In the genomic region with DNA sequence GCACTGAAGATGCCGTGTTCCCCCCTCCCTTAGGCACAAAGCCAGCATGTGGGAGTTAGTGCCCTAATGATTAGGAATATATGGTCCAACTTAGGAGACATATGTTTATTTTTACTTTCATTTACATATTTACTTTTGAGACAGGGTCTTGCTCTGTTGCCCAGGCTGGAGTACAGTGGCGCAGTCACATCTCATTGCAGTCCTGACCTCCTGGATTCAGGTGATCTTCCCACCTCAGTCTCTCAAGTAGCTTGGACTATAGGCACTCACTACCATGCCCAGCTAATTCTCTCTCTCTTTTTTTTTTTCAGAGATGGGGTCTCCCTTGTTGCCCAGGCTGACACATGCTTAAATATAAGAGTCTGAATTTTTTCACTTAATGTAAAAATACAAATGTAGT, we compare ENCODE assay signal across 1 cellular context.
A peak's percentile ranks its signal among the peaks of the same experiment; 100 is the strongest.
TF ChIP-seq lines count a peak whose summit lies in the region.

No MANE protein-coding gene starts in this region.

TF ChIP-seq in WTC11, 78 proteins besides CTCF, POLR2A, EP300 and RAD21:
- no peak for TF ChIP-seq NR2C2 (CRISPR knock-in tag; IDR thresholded peaks at IDR 0.05)
- peak; percentile 94 for TF ChIP-seq ZNF121 (CRISPR knock-in tag; IDR thresholded peaks at IDR 0.05)
